In genomic region chr17:8225813-8226535, GRCh38 we compare ENCODE assay signal across 8 cellular contexts. TPM values are rescaled to one million over a fixed set of nuclear protein-coding genes. Genes with fewer than 3 reads are reported as not detected.
DNase-seq lines count a peak whose midpoint lies in the region; ATAC-seq and TF ChIP-seq lines count a peak whose summit lies in the region.

No MANE protein-coding gene starts in this region.

- no peaks in the 10 kb centered on the region for H3K9me3 ChIP-seq in hepatocyte (ENCODE audit: low read depth)
- H3K9me3 ChIP-seq in skeletal muscle satellite cell (replicated peaks; ENCODE audit: low read length) = no peaks in the 10 kb centered on the region

- 44% methylated on average over 20 of the region's 20 CpGs for WGBS in hepatocyte (ENCODE audit: low lambda C conversion rate, missing lambda C conversion rate)

- H3K4me3 Mint-ChIP-seq in activated naive CD8-positive, alpha-beta T cell treated with anti-CD3 and anti-CD28 coated beads for 36 hours = peak overlapping the region; percentile 74

- H3K4me3 ChIP-seq in hepatocyte = no peak overlapping the region
- peak overlapping the region; percentile 62 for H3K4me3 ChIP-seq in skeletal muscle satellite cell (ENCODE audit: low read length)

- no peak overlapping the region for H2AFZ ChIP-seq in hepatocyte

- ATAC-seq in GM19328 (IDR thresholded peaks at IDR 0.05; ENCODE audit: unreplicated experiment) = no peak

- peak; percentile 27 to 28 for DNase-seq in NCI-H2081 (lab: John Stamatoyannopoulos, UW)
- no peak for DNase-seq in NCI-H2081 treated with DMSO at 0.1 percent for 48 hours (lab: John Stamatoyannopoulos, UW)
- peak; percentile 74 for DNase-seq in activated naive CD8-positive, alpha-beta T cell treated with anti-CD3 and anti-CD28 coated beads for 36 hours
- DNase-seq in hepatocyte (ENCODE audit: low spot score) = peak; percentile 76
- no peak for DNase-seq in DMS153 (lab: John Stamatoyannopoulos, UW)

- H3K36me3 Mint-ChIP-seq in activated naive CD8-positive, alpha-beta T cell treated with anti-CD3 and anti-CD28 coated beads for 36 hours = peaks cover 36% of the 10 kb centered on the region

- peak; percentile 25; the same call in 1 of the 2 replicates for TF ChIP-seq POLR2A in Raji (IDR thresholded peaks at IDR 0.05; ENCODE audit: insufficient read depth, low read depth, low read length)

- H3K36me3 ChIP-seq in hepatocyte (replicated peaks; ENCODE audit: insufficient read depth, low read depth) (no peaks in the 10 kb centered on the region), skeletal muscle satellite cell (ENCODE audit: insufficient read depth, low read length) (peaks cover 25% of the 10 kb centered on the region)

- H3K27ac Mint-ChIP-seq in activated naive CD8-positive, alpha-beta T cell treated with anti-CD3 and anti-CD28 coated beads for 36 hours = peak overlapping the region; percentile 96

- no peak for TF ChIP-seq CTCF in hepatocyte (IDR thresholded peaks at IDR 0.05; ENCODE audit: poor library complexity)

- H3K4me1 ChIP-seq in hepatocyte (ENCODE audit: insufficient read depth) = peaks cover 13% of the 10 kb centered on the region
- H3K4me1 ChIP-seq in skeletal muscle satellite cell (ENCODE audit: control insufficient read depth, insufficient read depth, low read length) = peaks cover 17% of the 10 kb centered on the region

- peaks cover 28% of the 10 kb centered on the region for H3K27me3 Mint-ChIP-seq in activated naive CD8-positive, alpha-beta T cell treated with anti-CD3 and anti-CD28 coated beads for 36 hours

- no peaks in the 10 kb centered on the region for H3K9me2 ChIP-seq in hepatocyte (replicated peaks; ENCODE audit: insufficient read depth)

- no peaks in the 10 kb centered on the region for H3K79me2 ChIP-seq in hepatocyte

- peak overlapping the region; percentile 94 for H3K27ac ChIP-seq in hepatocyte

- peak overlapping the region; percentile 48 for H3K9ac ChIP-seq in skeletal muscle satellite cell (ENCODE audit: low read depth, low read length)

- no peaks in the 10 kb centered on the region for H4K20me1 ChIP-seq in hepatocyte (ENCODE audit: insufficient read depth, poor library complexity, severe bottlenecking)

- H3K4me2 ChIP-seq in hepatocyte (peak overlapping the region; percentile 70), skeletal muscle satellite cell (ENCODE audit: low read length) (peak overlapping the region; percentile 70)

- H3K9me3 Mint-ChIP-seq in activated naive CD8-positive, alpha-beta T cell treated with anti-CD3 and anti-CD28 coated beads for 36 hours = peaks cover 8% of the 10 kb centered on the region

- peaks cover 53% of the 10 kb centered on the region for H3K4me1 Mint-ChIP-seq in activated naive CD8-positive, alpha-beta T cell treated with anti-CD3 and anti-CD28 coated beads for 36 hours

- no peaks in the 10 kb centered on the region for H3K27me3 ChIP-seq in hepatocyte
- H3K27me3 ChIP-seq in skeletal muscle satellite cell (ENCODE audit: control insufficient read depth, insufficient read depth, low read length) = no peaks in the 10 kb centered on the region

RNA-seq across cellular contexts. Expression of gene AURKB, which starts 15.6 kb away (rescaled TPM):
- 100 to 1,000 TPM; 177 to 181 TPM for total RNA-seq in activated naive CD8-positive, alpha-beta T cell treated with anti-CD3 and anti-CD28 coated beads for 36 hours
- total RNA-seq in hepatocyte = 9.3 and 9.9 TPM in 2 replicates
- 25.3 and 27.5 TPM in 2 replicates for polyA plus RNA-seq in hepatocyte
- total RNA-seq in skeletal muscle satellite cell (2012; rRNA removed) = 11.7 and 17.9 TPM in 2 replicates

RNA-seq across cellular contexts. Expression of gene CTC1, which starts 21.9 kb away (rescaled TPM):
- 10 to 100 TPM; 45.4 to 45.7 TPM for total RNA-seq in activated naive CD8-positive, alpha-beta T cell treated with anti-CD3 and anti-CD28 coated beads for 36 hours
- 6.3 and 11.4 TPM in 2 replicates for total RNA-seq in hepatocyte
- polyA plus RNA-seq in hepatocyte = 17.2 and 19.4 TPM in 2 replicates
- total RNA-seq in skeletal muscle satellite cell (2012; rRNA removed) = 2.0 and 4.8 TPM in 2 replicates

RNA-seq across cellular contexts. Expression of gene PFAS, which starts 23.1 kb away (rescaled TPM):
- 100 to 1,000 TPM; 187 to 192 TPM for total RNA-seq in activated naive CD8-positive, alpha-beta T cell treated with anti-CD3 and anti-CD28 coated beads for 36 hours
- 10.5 and 18.8 TPM in 2 replicates for total RNA-seq in hepatocyte
- polyA plus RNA-seq in hepatocyte = 13.6 and 16.1 TPM in 2 replicates
- total RNA-seq in skeletal muscle satellite cell (2012; rRNA removed) = 53.0 and 58.8 TPM in 2 replicates

RNA-seq across cellular contexts. Expression of gene BORCS6, which starts 36.0 kb away (rescaled TPM):
- 1 to 10 TPM; 5.1 to 5.2 TPM for total RNA-seq in activated naive CD8-positive, alpha-beta T cell treated with anti-CD3 and anti-CD28 coated beads for 36 hours
- 9.4 and 10.7 TPM in 2 replicates for total RNA-seq in hepatocyte
- polyA plus RNA-seq in hepatocyte = 7.7 and 10.2 TPM in 2 replicates
- total RNA-seq in skeletal muscle satellite cell (2012; rRNA removed) = 5.5 and 6.1 TPM in 2 replicates

RNA-seq across cellular contexts. Expression of gene TMEM107, which starts 49.8 kb away (rescaled TPM):
- 10 to 100 TPM; 26.0 to 26.3 TPM for total RNA-seq in activated naive CD8-positive, alpha-beta T cell treated with anti-CD3 and anti-CD28 coated beads for 36 hours
- 21.1 and 25.3 TPM in 2 replicates for total RNA-seq in hepatocyte
- 12.8 and 13.6 TPM in 2 replicates for polyA plus RNA-seq in hepatocyte
- 26.4 and 30.8 TPM in 2 replicates for total RNA-seq in skeletal muscle satellite cell (2012; rRNA removed)

Comparison
In these comparisons a context has a peak if more than half of its experiments do, and no peak if none do; other contexts are left out.
1. DNase-seq: peak in NCI-H2081 (2 of 2), activated naive CD8-positive, alpha-beta T cell treated with anti-CD3 and anti-CD28 coated beads for 36 hours (single experiment) and hepatocyte (single experiment); none in NCI-H2081 treated with DMSO at 0.1 percent for 48 hours (single experiment) and DMS153 (single experiment).
2. RNA of gene AURKB, which starts 15.6 kb away (total RNA-seq): 177 to 181 TPM in activated naive CD8-positive, alpha-beta T cell treated with anti-CD3 and anti-CD28 coated beads for 36 hours; 9.3 to 9.9 TPM in hepatocyte; every median in the first group is over 10 times any median in the second.